8 cellular contexts compared by ENCODE assay signal in the genomic region with DNA sequence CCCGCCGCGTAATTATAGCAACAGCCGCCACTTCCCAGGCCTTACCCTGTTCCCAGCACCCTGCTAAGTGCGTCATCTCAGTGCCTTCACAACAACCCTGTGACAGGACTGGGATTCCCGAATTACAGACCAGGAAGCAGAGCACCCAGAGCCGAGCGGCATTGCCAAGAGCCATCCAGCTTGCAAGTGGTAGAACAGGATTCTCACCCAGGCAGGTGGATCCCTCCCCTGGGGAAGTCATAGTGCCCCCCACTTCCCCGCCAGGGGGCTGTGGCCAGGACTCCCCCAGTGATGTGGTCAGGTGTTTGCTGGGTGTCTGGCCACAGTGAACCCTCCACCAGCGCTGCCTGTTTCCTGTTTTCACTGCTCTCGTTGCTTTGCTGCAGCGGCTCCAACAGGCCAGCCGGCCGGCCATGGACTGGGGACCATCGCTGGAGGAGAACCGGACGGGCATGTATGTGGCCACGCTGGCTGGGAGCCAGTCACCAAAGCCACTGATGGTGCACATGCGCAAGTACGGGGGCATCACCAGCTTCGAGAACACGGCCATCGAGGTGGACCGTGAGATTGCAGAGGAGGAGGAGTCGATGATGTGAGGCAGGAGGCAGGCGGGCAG. TPM values are rescaled to one million over a fixed set of nuclear protein-coding genes. Genes with fewer than 3 reads are reported as not detected.
DNase-seq lines count a peak whose midpoint lies in the region; ATAC-seq, FAIRE-seq and TF ChIP-seq lines count a peak whose summit lies in the region.

No MANE protein-coding gene starts in this region.

- CTCF ChIA-PET in PC-9 (lab: Charles Lee) = interaction anchor here (0.5 to 0.7 kb wide), 3 partner anchors 46 to 146 kb away, joined by 3 to 4 read pairs (median 3); no protein-coding TSS in a partner anchor

- intact Hi-C loops in PC-9 (cut with micrococcal nuclease; ENCODE audit: unreplicated experiment) (loop anchor here (2.0 kb wide), 2 partner anchors 48 to 208 kb away; partner anchors contain the start of genes HMGXB3 and TIGD6), colonic mucosa (cut with DNase I) (no loop called here), pancreas (cut with DNase I) (no loop called here)

- H3K4me3 ChIP-seq in PC-9 (peak overlapping the region; percentile 29; the same call in 1 of the 2 replicates), colonic mucosa (no peak overlapping the region), pancreas (no peak overlapping the region)

- no peaks in the 10 kb centered on the region for H3K9me2 ChIP-seq in PC-9 (ENCODE audit: insufficient read depth)

- no TSS peak for BruUV-seq in PC-9 (replicated peaks; lab: Mats Ljungman, UMichigan)

- H3K9ac ChIP-seq in colonic mucosa (ENCODE audit: low read depth in 2 of 2, low read length in 2 of 2) = peak overlapping the region in 1 of 2 donors; percentile 80

- peak overlapping the region; percentile 50 for H3K27ac ChIP-seq in PC-9
- peak overlapping the region; percentile 55 for H3K27ac ChIP-seq in colonic mucosa
- H3K27ac ChIP-seq in pancreas = peak overlapping the region in 1 of 4 donors; percentile 34

- H2AFZ ChIP-seq in PC-9 = peak overlapping the region; percentile 84

- no peaks in the 10 kb centered on the region for H3K27me3 ChIP-seq in PC-9 (ENCODE audit: insufficient read depth, low read depth)
- no peaks in the 10 kb centered on the region for H3K27me3 ChIP-seq in colonic mucosa
- no peaks in the 10 kb centered on the region for H3K27me3 ChIP-seq in pancreas

- TF ChIP-seq CTCF in PC-9 (conservative IDR thresholded peaks at IDR 0.05) (no peak), colonic mucosa (IDR thresholded peaks at IDR 0.05) (no peak), pancreas (IDR thresholded peaks at IDR 0.05) (no peak)

- peak; percentile 51 for DNase-seq in ELF-1 (ENCODE audit: low read depth, low spot score)
- DNase-seq in PC-9 = peak; percentile 83 to 84
- DNase-seq in colonic mucosa = peak; percentile 82
- DNase-seq in pancreas = peak in 2 of 6 donors; percentile 20 to 30
- no peak for DNase-seq in SKM-1 treated with dmso at 0.1 percent for 144 hours (lab: John Stamatoyannopoulos, UW; ENCODE audit: unreplicated experiment)
- DNase-seq in NCI-H2029 treated with DMSO at 0.1 percent for 48 hours (lab: John Stamatoyannopoulos, UW) = no peak
- DNase-seq in ecto neural progenitor cell (ENCODE audit: low spot score) = no peak

- ATAC-seq in pancreas = peak in 3 of 4 donors; percentile 50 to 80 (median 79)
- ATAC-seq in GM21619 (IDR thresholded peaks at IDR 0.05; ENCODE audit: unreplicated experiment) = no peak

- H3K36me3 ChIP-seq in PC-9 (ENCODE audit: low read depth) (no peaks in the 10 kb centered on the region), colonic mucosa (peaks cover 3% of the 10 kb centered on the region), pancreas (no peaks in the 10 kb centered on the region)

- H3F3A ChIP-seq in PC-9 (ENCODE audit: insufficient read depth, low read depth) = peaks cover 22% of the 10 kb centered on the region; the same call in 1 of the 2 replicates

- FAIRE-seq in pancreas (lab: Jason Lieb, UNC) = no peak

- 74 to 77% methylated on average over 26 of the region's 26 CpGs for WGBS in pancreas, 2 donors

- H3K4me1 ChIP-seq in PC-9 (replicated peaks; ENCODE audit: insufficient read depth) = peaks cover 22% of the 10 kb centered on the region
- H3K4me1 ChIP-seq in colonic mucosa = peaks cover 10% of the 10 kb centered on the region
- no peaks in the 10 kb centered on the region for H3K4me1 ChIP-seq in pancreas

- peak overlapping the region; percentile 74 for H3K4me2 ChIP-seq in PC-9

- no peaks in the 10 kb centered on the region for H3K79me2 ChIP-seq in PC-9 (ENCODE audit: low read depth)

- POLR2A ChIA-PET in PC-9 (lab: Charles Lee; ENCODE audit: unreplicated experiment) = interaction anchor here (0.6 kb wide), 1 partner anchor 645 kb away, joined by 13 read pairs; no protein-coding TSS in a partner anchor

- H3K9me3 ChIP-seq in PC-9 (ENCODE audit: insufficient read depth, low read depth) = no peaks in the 10 kb centered on the region
- H3K9me3 ChIP-seq in colonic mucosa = no peaks in the 10 kb centered on the region
- H3K9me3 ChIP-seq in pancreas = no peaks in the 10 kb centered on the region

- no peaks in the 10 kb centered on the region for H4K20me1 ChIP-seq in PC-9 (ENCODE audit: insufficient read depth)

RNA-seq across cellular contexts. Expression of gene SLC6A7, which starts 19.3 kb away (rescaled TPM):
- total RNA-seq in PC-9 (2021) (0.25 TPM in 1 of 2 replicates, not detected in the other), colonic mucosa (10 to 100 TPM in 1 of 2 donors, 1 to 10 TPM in 1; 5.0 to 24.9 TPM), pancreas (not detected)
- not detected for polyA plus RNA-seq in pancreas

RNA-seq across cellular contexts. Expression of gene CDX1, which starts 42.5 kb away (rescaled TPM):
- total RNA-seq in PC-9 (2021) (not detected in 2 replicates), colonic mucosa (100 to 1,000 TPM; 299 to 498 TPM), pancreas (under 1 TPM in 2 of 6 donors, not detected in 4; 0.13 to 0.16 TPM)
- polyA plus RNA-seq in pancreas = under 1 TPM in 1 of 2 donors, not detected in 1; 0.19 TPM

RNA-seq across cellular contexts. Expression of gene PDGFRB, which starts 53.5 kb away (rescaled TPM):
- 0.08 TPM in 1 of 2 replicates, not detected in the other for total RNA-seq in PC-9 (2021)
- total RNA-seq in colonic mucosa = 10 to 100 TPM in 1 of 2 donors, 1 to 10 TPM in 1; 8.6 to 18.1 TPM
- 10 to 100 TPM in 4 of 6 donors, 1 to 10 TPM in 2; 7.2 to 48.6 (median 15.6) TPM for total RNA-seq in pancreas
- 10 to 100 TPM; 11.5 to 17.0 TPM for polyA plus RNA-seq in pancreas

Comparison
In these comparisons a context has a peak if more than half of its experiments do, and no peak if none do; other contexts are left out.
1. DNase-seq: peak in ELF-1 (single experiment), PC-9 (2 of 2) and colonic mucosa (single experiment); none in SKM-1 treated with dmso at 0.1 percent for 144 hours (single experiment), NCI-H2029 treated with DMSO at 0.1 percent for 48 hours (single experiment) and ecto neural progenitor cell (single experiment).
2. RNA of gene CDX1, which starts 42.5 kb away (total RNA-seq): 299 to 498 TPM in colonic mucosa; not detected in PC-9 and 0.13 to 0.16 TPM in pancreas; every median in the first group is over 100 times any median in the second.